ENCODE assay signal across 14 cellular contexts in genomic region chr10:103849212-103849877, GRCh38. TPM values are rescaled to one million over a fixed set of nuclear protein-coding genes. Genes with fewer than 3 reads are reported as not detected.
DNase-seq lines count a peak whose midpoint lies in the region; ATAC-seq and TF ChIP-seq lines count a peak whose summit lies in the region.
"Had no signal": no experiment of that assay in that cellular context is flagged by ENCODE, and none has a peak within 500 bp of the region (broad histone marks: within the 10 kb centered on the region; RNA-seq: fewer than 3 reads in every experiment).

No MANE protein-coding gene starts in this region.

- peak overlapping the region; percentile 63 for H2AFZ ChIP-seq in ACC112 (ENCODE audit: low read length, unreplicated experiment)

- intact Hi-C loops in sigmoid colon (cut with DNase I), result no loop called here

- H3K27me3 ChIP-seq in ACC112 (ENCODE audit: insufficient read depth, low read length) (no peaks in the 10 kb centered on the region), SJSA1 (replicated peaks) (peaks cover 12% of the 10 kb centered on the region), gastroesophageal sphincter (no peaks in the 10 kb centered on the region), sigmoid colon (no peaks in the 10 kb centered on the region)
- H3K27me3 ChIP-seq: ovary had no signal

- H3K9me3 ChIP-seq in SJSA1 (replicated peaks), result no peaks in the 10 kb centered on the region
- no peaks in the 10 kb centered on the region for H3K9me3 ChIP-seq in gastroesophageal sphincter
- no peaks in the 10 kb centered on the region for H3K9me3 ChIP-seq in sigmoid colon
- H3K9me3 ChIP-seq: ovary had no signal

- 63 to 84% methylated on average over 4 to 5 of the region's 10 CpGs for WGBS in gastroesophageal sphincter (ENCODE audit: low coverage in 1 of 2), 2 donors
- WGBS in sigmoid colon, 2 donors, result 80 to 90% methylated on average over 10 of the region's 10 CpGs

- TF ChIP-seq POLR2A in gastroesophageal sphincter (IDR thresholded peaks at IDR 0.05) (no peak), sigmoid colon (IDR thresholded peaks at IDR 0.05) (no peak)

- peak; percentile 10 for ATAC-seq in gastroesophageal sphincter

- H3K27ac ChIP-seq in ACC112 (ENCODE audit: low read depth, low read length) (peak overlapping the region; percentile 89), SJSA1 (peak overlapping the region; percentile 22; the same call in 1 of the 2 replicates), gastroesophageal sphincter (peak overlapping the region in 3 of 4 donors; percentile 76 to 87 (median 77)), sigmoid colon (peak overlapping the region; percentile 73 to 85 (median 78))

- no peak for DNase-seq in SJSA1 (ENCODE audit: low read depth in 1 of 2, low spot score in 2 of 2)
- DNase-seq in sigmoid colon, result peak; percentile 64
- no peak for DNase-seq in CD1c-positive myeloid dendritic cell (ENCODE audit: extremely low spot score)
- no peak for DNase-seq in activated CD4-positive, alpha-beta T cell treated with anti-CD3 and anti-CD28 coated beads, Interleukin-2, amount 50 U/mL, for 4 hours
- no peak for DNase-seq in NCI-H2196 treated with DMSO at 0.1 percent for 48 hours (lab: John Stamatoyannopoulos, UW; ENCODE audit: unreplicated experiment)
- no peak for DNase-seq in islet precursor cell
- DNase-seq: activated CD4-positive, alpha-beta memory T cell treated with anti-CD3 and anti-CD28 coated beads, Interleukin-2, amount 10 ng/mL, durations not matched to agents 7 days and 5 days; NCI-H146; NCI-H82; substantia nigra; T-helper 1 cell had no signal

- H3K36me3 ChIP-seq in ACC112 (ENCODE audit: insufficient read depth, low read length) (no peaks in the 10 kb centered on the region), SJSA1 (no peaks in the 10 kb centered on the region), gastroesophageal sphincter (no peaks in the 10 kb centered on the region), sigmoid colon (no peaks in the 10 kb centered on the region)
- H3K36me3 ChIP-seq: ovary had no signal

- no peak for TF ChIP-seq CTCF in gastroesophageal sphincter (IDR thresholded peaks at IDR 0.05)
- no peak for TF ChIP-seq CTCF in sigmoid colon (IDR thresholded peaks at IDR 0.05)

- TF ChIP-seq EP300 in gastroesophageal sphincter (IDR thresholded peaks at IDR 0.05) (no peak), sigmoid colon (IDR thresholded peaks at IDR 0.05) (no peak)

- H3K4me1 ChIP-seq in ACC112 (ENCODE audit: control insufficient read depth, insufficient read depth, low read length, unreplicated experiment) (peaks cover 30% of the 10 kb centered on the region), SJSA1 (replicated peaks) (peaks cover 9% of the 10 kb centered on the region), gastroesophageal sphincter (peaks cover under 1 to 83% (median 39%) of the 10 kb centered on the region in 3 donors), sigmoid colon (peaks cover 0 to 60% (median 47%) of the 10 kb centered on the region in 4 donors)

- H3K4me3 ChIP-seq in ACC112 (ENCODE audit: low read depth, low read length) (peak overlapping the region; percentile 55), SJSA1 (no peak overlapping the region), gastroesophageal sphincter (no peak overlapping the region), sigmoid colon (no peak overlapping the region)
- H3K4me3 ChIP-seq: ovary had no signal

- no peaks in the 10 kb centered on the region for H3K79me2 ChIP-seq in ACC112 (ENCODE audit: control insufficient read depth, insufficient read depth, low read length, unreplicated experiment)

RNA-seq across cellular contexts. Expression of gene SH3PXD2A, which starts 6.0 kb away (rescaled TPM):
- total RNA-seq in SJSA1 (2014; rRNA removed; shearing (Covaris generic)), result 10.3 and 13.4 TPM in 2 replicates
- 10 to 100 TPM; 31.2 to 65.2 (median 39.5) TPM for total RNA-seq in gastroesophageal sphincter
- total RNA-seq in sigmoid colon, result 10 to 100 TPM; 24.5 to 58.2 (median 31.9) TPM
- 10 to 100 TPM; 19.0 to 23.6 (median 19.2) TPM for polyA plus RNA-seq in sigmoid colon

Comparison
In these comparisons a context has a peak if more than half of its experiments do, and no peak if none do; other contexts are left out.
1. H3K27ac ChIP-seq: peak in every context shown above with its lines; median percentile 89 in ACC112; 78 in sigmoid colon; 77 in gastroesophageal sphincter; 22 in SJSA1.